ENCODE assay signal across 24 cellular contexts in genomic region chr2:120880381-120880780, GRCh38.
DNase-seq lines count a peak whose midpoint lies in the region; ATAC-seq, FAIRE-seq and TF ChIP-seq lines count a peak whose summit lies in the region.
"Had no signal": no experiment of that assay in that cellular context is flagged by ENCODE, and none has a peak within 500 bp of the region (broad histone marks: within the 10 kb centered on the region; RNA-seq: fewer than 3 reads in every experiment).

No MANE protein-coding gene starts in this region.

- H3K4me3 ChIP-seq in BLaER1 treated with 17β-estradiol and CSF1 and Interleukin-3, amounts not matched to agents 10 nM and 100 nM = no peak overlapping the region
- no peak overlapping the region for H3K4me3 ChIP-seq in KMS-11 (IDR thresholded peaks at IDR 0.05; ENCODE audit: insufficient read depth, low read depth, low read length)
- H3K4me3 ChIP-seq in astrocyte (ENCODE audit: insufficient read depth, low read depth, low read length) = no peak overlapping the region
- H3K4me3 ChIP-seq: esophagus muscularis mucosa, K562, lung, pancreas, right lobe of liver had no signal

- H3K27ac Mint-ChIP-seq in astrocyte (ENCODE audit: unreplicated experiment) (no peak overlapping the region), mesothelial cell of epicardium (peak overlapping the region; percentile 35)
- H3K27ac Mint-ChIP-seq in activated naive CD4-positive, alpha-beta T cell treated with anti-CD3 and anti-CD28 coated beads, Interleukin-2, amount 50 U/mL, for 72 hours = no peak overlapping the region
- H3K27ac Mint-ChIP-seq: T-cell had no signal

- peaks cover 3% of the 10 kb centered on the region for H3K36me3 Mint-ChIP-seq in astrocyte (ENCODE audit: low read depth, unreplicated experiment)
- no peaks in the 10 kb centered on the region for H3K36me3 Mint-ChIP-seq in mesothelial cell of epicardium
- no peaks in the 10 kb centered on the region for H3K36me3 Mint-ChIP-seq in activated naive CD4-positive, alpha-beta T cell treated with anti-CD3 and anti-CD28 coated beads, Interleukin-2, amount 50 U/mL, for 72 hours
- H3K36me3 Mint-ChIP-seq: T-cell had no signal

- peaks cover 4 to 36% (median 23%) of the 10 kb centered on the region in 10 experiments; a peak in 18 of 20 replicates for H3K4me1 ChIP-seq in BLaER1 treated with 17β-estradiol and CSF1 and Interleukin-3, amounts not matched to agents 10 nM and 100 nM
- H3K4me1 ChIP-seq in KMS-11 (ENCODE audit: low read depth, poor library complexity, severe bottlenecking) (peaks cover 13% of the 10 kb centered on the region), astrocyte (ENCODE audit: insufficient read depth, low read length) (peaks cover 15% of the 10 kb centered on the region)
- H3K4me1 ChIP-seq: pancreas, right lobe of liver had no signal

- H3K4me2 ChIP-seq in BLaER1 treated with 17β-estradiol and CSF1 and Interleukin-3, amounts not matched to agents 10 nM and 100 nM = peak overlapping the region in 7 of 11 experiments; percentile 4 to 49 (median 36); a peak in 12 of 22 replicates
- H3K4me2 ChIP-seq in KMS-11 (peak overlapping the region; percentile 38; the same call in 1 of the 2 replicates), astrocyte (ENCODE audit: low read length) (peak overlapping the region; percentile 11)

- H3K79me2 ChIP-seq in KMS-11 (ENCODE audit: insufficient read depth, low read depth) = no peaks in the 10 kb centered on the region
- H3K79me2 ChIP-seq in astrocyte (ENCODE audit: insufficient read depth, low read length) = peaks cover 86% of the 10 kb centered on the region

- no peak overlapping the region for H2AFZ ChIP-seq in KMS-11 (ENCODE audit: low read depth)
- H2AFZ ChIP-seq in astrocyte (ENCODE audit: low read depth, low read length) = no peak overlapping the region

- H3K9ac ChIP-seq in BLaER1 treated with 17β-estradiol and CSF1 and Interleukin-3, amounts not matched to agents 10 nM and 100 nM = no peak overlapping the region
- H3K9ac ChIP-seq in KMS-11 (no peak overlapping the region), astrocyte (ENCODE audit: low read length) (no peak overlapping the region)

- H3K27me3 ChIP-seq in BLaER1 treated with 17β-estradiol and CSF1 and Interleukin-3, amounts not matched to agents 10 nM and 100 nM = no peaks in the 10 kb centered on the region
- H3K27me3 ChIP-seq in KMS-11 (ENCODE audit: insufficient read depth, low read depth) (no peaks in the 10 kb centered on the region), astrocyte (ENCODE audit: insufficient read depth, low read length) (no peaks in the 10 kb centered on the region)
- H3K27me3 ChIP-seq: esophagus muscularis mucosa, pancreas, right lobe of liver had no signal

- DNase-seq in astrocyte (ENCODE audit: low read depth) = peak; percentile 84
- DNase-seq in mesothelial cell of epicardium (ENCODE audit: low spot score in 2 of 2, unreplicated experiment in 2 of 2) = no peak
- DNase-seq in dermis blood vessel endothelial cell = no peak
- no peak for DNase-seq in middle frontal gyrus (ENCODE audit: extremely low spot score, low spot score)
- no peak for DNase-seq in HT-29 (ENCODE audit: low spot score)
- no peak for DNase-seq in activated naive CD4-positive, alpha-beta T cell treated with anti-CD3 and anti-CD28 coated beads, Interleukin-2, amount 50 U/mL, for 72 hours (ENCODE audit: low spot score in 2 of 2)
- DNase-seq: activated CD4-positive, alpha-beta T cell treated with anti-CD3 and anti-CD28 coated beads for 4 hours; activated naive CD4-positive, alpha-beta T cell treated with Interleukin-2 at 50 U/mL for 16 hours; activated T-cell treated with anti-CD3 and anti-CD28 coated beads, Interleukin-2, amount 50 U/mL, for 48 hours; Calu3; NCI-H146; NCI-H2171; SHP77; stimulated activated CD4-positive, alpha-beta T cell treated with anti-CD3 and anti-CD28 coated beads, Interleukin-15, amount 100 ng/mL, for 24 hours; stimulated activated CD8-positive, alpha-beta memory T cell treated with anti-CD3 and anti-CD28 coated beads, Interleukin-4, amount 100 ng/mL, for 48 hours; T-cell had no signal

- FAIRE-seq in astrocyte (lab: Jason Lieb, UNC) = no peak
- FAIRE-seq: K562, keratinocyte, pancreas had no signal

- no peaks in the 10 kb centered on the region; a peak in 1 of 22 replicates for H4K20me1 ChIP-seq in BLaER1 treated with 17β-estradiol and CSF1 and Interleukin-3, amounts not matched to agents 10 nM and 100 nM
- H4K20me1 ChIP-seq in KMS-11 (ENCODE audit: insufficient read depth) (no peaks in the 10 kb centered on the region), astrocyte (ENCODE audit: insufficient read depth, low read length) (peaks cover 96% of the 10 kb centered on the region)

- H3K9me3 Mint-ChIP-seq in astrocyte (ENCODE audit: unreplicated experiment) (no peaks in the 10 kb centered on the region), mesothelial cell of epicardium (no peaks in the 10 kb centered on the region)
- no peaks in the 10 kb centered on the region for H3K9me3 Mint-ChIP-seq in activated naive CD4-positive, alpha-beta T cell treated with anti-CD3 and anti-CD28 coated beads, Interleukin-2, amount 50 U/mL, for 72 hours
- H3K9me3 Mint-ChIP-seq: T-cell had no signal

- H3K4me1 Mint-ChIP-seq in astrocyte (ENCODE audit: low read depth, unreplicated experiment) (peaks cover 26% of the 10 kb centered on the region), mesothelial cell of epicardium (peaks cover 30% of the 10 kb centered on the region)
- H3K4me1 Mint-ChIP-seq: T-cell had no signal

- no peaks in the 10 kb centered on the region for H3K36me3 ChIP-seq in BLaER1 treated with 17β-estradiol and CSF1 and Interleukin-3, amounts not matched to agents 10 nM and 100 nM
- no peaks in the 10 kb centered on the region for H3K36me3 ChIP-seq in KMS-11 (ENCODE audit: insufficient read depth)
- H3K36me3 ChIP-seq in astrocyte (ENCODE audit: insufficient read depth, low read length) = no peaks in the 10 kb centered on the region
- H3K36me3 ChIP-seq: esophagus muscularis mucosa, pancreas, right lobe of liver had no signal

- H3K9me3 ChIP-seq in BLaER1 treated with 17β-estradiol and CSF1 and Interleukin-3, amounts not matched to agents 10 nM and 100 nM (replicated peaks in 1 of 11) = no peaks in the 10 kb centered on the region
- no peaks in the 10 kb centered on the region for H3K9me3 ChIP-seq in astrocyte (ENCODE audit: insufficient read depth, low read depth, low read length)
- H3K9me3 ChIP-seq: esophagus muscularis mucosa, pancreas, right lobe of liver had no signal

- TF ChIP-seq CTCF in KMS-11 (conservative IDR thresholded peaks at IDR 0.05; ENCODE audit: low read depth, low read length) (no peak), astrocyte (IDR thresholded peaks at IDR 0.05; ENCODE audit: insufficient read depth, low read depth, low read length) (no peak), mesothelial cell of epicardium (IDR thresholded peaks at IDR 0.05; ENCODE audit: unreplicated experiment) (no peak)

- no peak overlapping the region for H3K4me3 Mint-ChIP-seq in astrocyte (ENCODE audit: unreplicated experiment)
- H3K4me3 Mint-ChIP-seq in mesothelial cell of epicardium = no peak overlapping the region
- H3K4me3 Mint-ChIP-seq: T-cell had no signal

- no peak for ATAC-seq in activated naive CD4-positive, alpha-beta T cell treated with anti-CD3 and anti-CD28 coated beads, Interleukin-2, amount 50 U/mL, for 72 hours
- ATAC-seq: pancreas, right lobe of liver, T-cell had no signal

- no peak overlapping the region for H3K27ac ChIP-seq in BLaER1 treated with 17β-estradiol and CSF1 and Interleukin-3, amounts not matched to agents 10 nM and 100 nM
- H3K27ac ChIP-seq in KMS-11 (no peak overlapping the region), astrocyte (ENCODE audit: low read depth, low read length) (no peak overlapping the region)
- H3K27ac ChIP-seq: esophagus muscularis mucosa, pancreas, right lobe of liver had no signal

- H3K27me3 Mint-ChIP-seq in astrocyte (ENCODE audit: low read depth, unreplicated experiment) (no peaks in the 10 kb centered on the region), mesothelial cell of epicardium (ENCODE audit: low read depth) (no peaks in the 10 kb centered on the region)
